Comparison of ENCODE assay signal across 1 cellular context in the genomic region with DNA sequence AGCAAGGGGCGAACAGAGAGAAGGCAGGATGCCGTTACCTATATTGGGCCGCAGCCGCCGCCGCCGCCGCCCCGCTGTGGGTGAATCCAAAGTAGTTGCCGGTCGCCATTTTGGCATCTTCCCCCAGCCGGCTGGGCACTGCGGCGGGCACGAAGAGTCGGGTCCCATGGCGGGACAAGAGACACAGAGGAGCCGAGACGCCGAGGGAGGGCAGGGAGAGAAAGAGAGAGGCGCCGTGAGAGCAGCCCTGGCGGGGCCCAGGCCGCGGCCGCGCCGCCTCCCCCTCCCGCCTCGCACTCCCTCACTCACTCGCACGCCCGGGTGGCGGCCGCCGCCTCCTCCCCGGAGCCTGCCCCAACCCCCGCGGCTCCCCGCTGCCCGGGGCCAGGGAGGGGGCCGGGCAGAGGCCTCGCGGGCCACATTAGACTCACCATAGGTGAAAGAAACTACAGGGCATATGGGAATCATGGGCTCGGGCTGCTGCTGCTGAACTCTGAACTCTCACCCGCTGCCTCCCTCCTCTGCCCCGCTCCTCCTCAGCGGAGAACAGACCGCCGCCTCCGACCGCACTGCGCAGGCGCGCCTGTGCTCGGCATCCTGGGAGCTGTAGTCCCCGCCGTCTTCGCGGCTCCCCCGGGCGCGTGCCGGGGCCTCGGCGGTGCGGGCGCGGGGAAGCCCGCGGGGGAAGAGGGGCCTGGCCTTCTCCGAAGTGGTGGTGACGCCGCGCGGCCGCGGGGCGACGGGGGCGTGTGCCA.
TF ChIP-seq lines count a peak whose summit lies in the region.

A gene (minus strand): TSS at position 550 of the 755 bp plus-strand sequence. CDS start 82 bp downstream, at position 468.

TF ChIP-seq in GM23338, 12 proteins besides CTCF, POLR2A, EP300 and RAD21:
- TF ChIP-seq, protein P1, sequence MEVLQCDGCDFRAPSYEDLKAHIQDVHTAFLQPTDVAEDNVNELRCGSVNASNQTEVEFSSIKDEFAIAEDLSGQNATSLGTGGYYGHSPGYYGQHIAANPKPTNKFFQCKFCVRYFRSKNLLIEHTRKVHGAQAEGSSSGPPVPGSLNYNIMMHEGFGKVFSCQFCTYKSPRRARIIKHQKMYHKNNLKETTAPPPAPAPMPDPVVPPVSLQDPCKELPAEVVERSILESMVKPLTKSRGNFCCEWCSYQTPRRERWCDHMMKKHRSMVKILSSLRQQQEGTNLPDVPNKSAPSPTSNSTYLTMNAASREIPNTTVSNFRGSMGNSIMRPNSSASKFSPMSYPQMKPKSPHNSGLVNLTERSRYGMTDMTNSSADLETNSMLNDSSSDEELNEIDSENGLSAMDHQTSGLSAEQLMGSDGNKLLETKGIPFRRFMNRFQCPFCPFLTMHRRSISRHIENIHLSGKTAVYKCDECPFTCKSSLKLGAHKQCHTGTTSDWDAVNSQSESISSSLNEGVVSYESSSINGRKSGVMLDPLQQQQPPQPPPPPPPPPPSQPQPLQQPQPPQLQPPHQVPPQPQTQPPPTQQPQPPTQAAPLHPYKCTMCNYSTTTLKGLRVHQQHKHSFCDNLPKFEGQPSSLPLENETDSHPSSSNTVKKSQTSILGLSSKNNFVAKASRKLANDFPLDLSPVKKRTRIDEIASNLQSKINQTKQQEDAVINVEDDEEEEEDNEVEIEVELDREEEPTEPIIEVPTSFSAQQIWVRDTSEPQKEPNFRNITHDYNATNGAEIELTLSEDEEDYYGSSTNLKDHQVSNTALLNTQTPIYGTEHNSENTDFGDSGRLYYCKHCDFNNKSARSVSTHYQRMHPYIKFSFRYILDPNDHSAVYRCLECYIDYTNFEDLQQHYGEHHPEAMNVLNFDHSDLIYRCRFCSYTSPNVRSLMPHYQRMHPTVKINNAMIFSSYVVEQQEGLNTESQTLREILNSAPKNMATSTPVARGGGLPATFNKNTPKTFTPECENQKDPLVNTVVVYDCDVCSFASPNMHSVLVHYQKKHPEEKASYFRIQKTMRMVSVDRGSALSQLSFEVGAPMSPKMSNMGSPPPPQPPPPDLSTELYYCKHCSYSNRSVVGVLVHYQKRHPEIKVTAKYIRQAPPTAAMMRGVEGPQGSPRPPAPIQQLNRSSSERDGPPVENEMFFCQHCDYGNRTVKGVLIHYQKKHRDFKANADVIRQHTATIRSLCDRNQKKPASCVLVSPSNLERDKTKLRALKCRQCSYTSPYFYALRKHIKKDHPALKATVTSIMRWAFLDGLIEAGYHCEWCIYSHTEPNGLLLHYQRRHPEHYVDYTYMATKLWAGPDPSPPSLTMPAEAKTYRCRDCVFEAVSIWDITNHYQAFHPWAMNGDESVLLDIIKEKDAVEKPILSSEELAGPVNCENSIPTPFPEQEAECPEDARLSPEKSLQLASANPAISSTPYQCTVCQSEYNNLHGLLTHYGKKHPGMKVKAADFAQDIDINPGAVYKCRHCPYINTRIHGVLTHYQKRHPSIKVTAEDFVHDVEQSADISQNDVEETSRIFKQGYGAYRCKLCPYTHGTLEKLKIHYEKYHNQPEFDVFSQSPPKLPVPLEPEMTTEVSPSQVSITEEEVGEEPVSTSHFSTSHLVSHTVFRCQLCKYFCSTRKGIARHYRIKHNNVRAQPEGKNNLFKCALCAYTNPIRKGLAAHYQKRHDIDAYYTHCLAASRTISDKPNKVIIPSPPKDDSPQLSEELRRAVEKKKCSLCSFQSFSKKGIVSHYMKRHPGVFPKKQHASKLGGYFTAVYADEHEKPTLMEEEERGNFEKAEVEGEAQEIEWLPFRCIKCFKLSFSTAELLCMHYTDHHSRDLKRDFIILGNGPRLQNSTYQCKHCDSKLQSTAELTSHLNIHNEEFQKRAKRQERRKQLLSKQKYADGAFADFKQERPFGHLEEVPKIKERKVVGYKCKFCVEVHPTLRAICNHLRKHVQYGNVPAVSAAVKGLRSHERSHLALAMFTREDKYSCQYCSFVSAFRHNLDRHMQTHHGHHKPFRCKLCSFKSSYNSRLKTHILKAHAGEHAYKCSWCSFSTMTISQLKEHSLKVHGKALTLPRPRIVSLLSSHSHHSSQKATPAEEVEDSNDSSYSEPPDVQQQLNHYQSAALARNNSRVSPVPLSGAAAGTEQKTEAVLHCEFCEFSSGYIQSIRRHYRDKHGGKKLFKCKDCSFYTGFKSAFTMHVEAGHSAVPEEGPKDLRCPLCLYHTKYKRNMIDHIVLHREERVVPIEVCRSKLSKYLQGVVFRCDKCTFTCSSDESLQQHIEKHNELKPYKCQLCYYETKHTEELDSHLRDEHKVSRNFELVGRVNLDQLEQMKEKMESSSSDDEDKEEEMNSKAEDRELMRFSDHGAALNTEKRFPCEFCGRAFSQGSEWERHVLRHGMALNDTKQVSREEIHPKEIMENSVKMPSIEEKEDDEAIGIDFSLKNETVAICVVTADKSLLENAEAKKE (CRISPR knock-in tag; IDR thresholded peaks at IDR 0.05): no peak
- TF ChIP-seq NANOG (IDR thresholded peaks at IDR 0.05; ENCODE audit: borderline replicate concordance) (no peak), EZH2 (IDR thresholded peaks at IDR 0.05; ENCODE audit: low read depth, unreplicated experiment) (no peak), POLR2AphosphoS5 (IDR thresholded peaks at IDR 0.05; ENCODE audit: low read depth) (peak; percentile 85)
- TF ChIP-seq, protein P2, sequence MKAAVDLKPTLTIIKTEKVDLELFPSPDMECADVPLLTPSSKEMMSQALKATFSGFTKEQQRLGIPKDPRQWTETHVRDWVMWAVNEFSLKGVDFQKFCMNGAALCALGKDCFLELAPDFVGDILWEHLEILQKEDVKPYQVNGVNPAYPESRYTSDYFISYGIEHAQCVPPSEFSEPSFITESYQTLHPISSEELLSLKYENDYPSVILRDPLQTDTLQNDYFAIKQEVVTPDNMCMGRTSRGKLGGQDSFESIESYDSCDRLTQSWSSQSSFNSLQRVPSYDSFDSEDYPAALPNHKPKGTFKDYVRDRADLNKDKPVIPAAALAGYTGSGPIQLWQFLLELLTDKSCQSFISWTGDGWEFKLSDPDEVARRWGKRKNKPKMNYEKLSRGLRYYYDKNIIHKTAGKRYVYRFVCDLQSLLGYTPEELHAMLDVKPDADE (IDR thresholded peaks at IDR 0.05): peak; percentile 59; the same call in 1 of the 2 replicates
- TF ChIP-seq, protein P3, sequence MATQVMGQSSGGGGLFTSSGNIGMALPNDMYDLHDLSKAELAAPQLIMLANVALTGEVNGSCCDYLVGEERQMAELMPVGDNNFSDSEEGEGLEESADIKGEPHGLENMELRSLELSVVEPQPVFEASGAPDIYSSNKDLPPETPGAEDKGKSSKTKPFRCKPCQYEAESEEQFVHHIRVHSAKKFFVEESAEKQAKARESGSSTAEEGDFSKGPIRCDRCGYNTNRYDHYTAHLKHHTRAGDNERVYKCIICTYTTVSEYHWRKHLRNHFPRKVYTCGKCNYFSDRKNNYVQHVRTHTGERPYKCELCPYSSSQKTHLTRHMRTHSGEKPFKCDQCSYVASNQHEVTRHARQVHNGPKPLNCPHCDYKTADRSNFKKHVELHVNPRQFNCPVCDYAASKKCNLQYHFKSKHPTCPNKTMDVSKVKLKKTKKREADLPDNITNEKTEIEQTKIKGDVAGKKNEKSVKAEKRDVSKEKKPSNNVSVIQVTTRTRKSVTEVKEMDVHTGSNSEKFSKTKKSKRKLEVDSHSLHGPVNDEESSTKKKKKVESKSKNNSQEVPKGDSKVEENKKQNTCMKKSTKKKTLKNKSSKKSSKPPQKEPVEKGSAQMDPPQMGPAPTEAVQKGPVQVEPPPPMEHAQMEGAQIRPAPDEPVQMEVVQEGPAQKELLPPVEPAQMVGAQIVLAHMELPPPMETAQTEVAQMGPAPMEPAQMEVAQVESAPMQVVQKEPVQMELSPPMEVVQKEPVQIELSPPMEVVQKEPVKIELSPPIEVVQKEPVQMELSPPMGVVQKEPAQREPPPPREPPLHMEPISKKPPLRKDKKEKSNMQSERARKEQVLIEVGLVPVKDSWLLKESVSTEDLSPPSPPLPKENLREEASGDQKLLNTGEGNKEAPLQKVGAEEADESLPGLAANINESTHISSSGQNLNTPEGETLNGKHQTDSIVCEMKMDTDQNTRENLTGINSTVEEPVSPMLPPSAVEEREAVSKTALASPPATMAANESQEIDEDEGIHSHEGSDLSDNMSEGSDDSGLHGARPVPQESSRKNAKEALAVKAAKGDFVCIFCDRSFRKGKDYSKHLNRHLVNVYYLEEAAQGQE (IDR thresholded peaks at IDR 0.05; ENCODE audit: unreplicated experiment): no peak
